Comparison of ENCODE assay signal across 8 cellular contexts in the genomic region with DNA sequence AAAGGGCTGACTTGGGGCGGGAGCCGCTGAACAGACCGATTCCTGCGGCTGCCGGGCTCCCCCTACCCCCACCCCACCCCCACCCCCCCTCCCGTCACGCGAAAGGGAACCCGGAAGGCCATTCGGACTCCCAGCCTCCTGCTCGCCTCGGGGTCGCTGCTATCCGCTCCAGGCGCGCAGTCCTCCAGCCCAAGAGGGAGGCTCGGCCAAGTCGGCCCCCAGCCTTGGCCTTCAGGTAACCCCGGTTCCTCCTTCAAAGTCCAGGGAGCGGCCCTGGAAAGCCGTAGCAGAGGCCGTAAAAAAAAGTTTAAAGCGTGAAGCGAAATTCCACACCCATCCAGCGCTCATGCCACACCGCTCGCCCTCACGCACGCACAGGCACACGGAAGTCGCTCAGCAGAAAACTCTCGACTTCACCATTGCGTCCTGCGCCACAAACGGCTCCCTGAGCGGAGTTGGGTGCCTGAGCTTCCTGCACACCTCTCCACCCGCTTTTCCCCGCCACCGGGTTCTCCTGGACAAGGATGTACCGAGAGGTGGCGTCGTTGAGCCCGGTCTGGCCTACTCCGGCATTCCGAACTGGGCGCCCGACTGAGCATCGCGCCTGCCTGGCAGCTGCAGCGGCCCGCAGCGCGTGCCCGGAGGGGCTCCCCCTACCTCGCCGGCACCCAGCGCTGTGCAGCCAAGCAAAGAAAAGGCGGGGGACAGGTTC. TPM values are rescaled to one million over a fixed set of nuclear protein-coding genes. Genes with fewer than 3 reads are reported as not detected.
A peak's percentile ranks its signal among the peaks of the same experiment; 100 is the strongest.
DNase-seq lines count a peak whose midpoint lies in the region; ATAC-seq and TF ChIP-seq lines count a peak whose summit lies in the region.

No MANE protein-coding gene starts in this region.

- H3K36me3 ChIP-seq in GM23248 (ENCODE audit: low read depth) (no peaks in the 10 kb centered on the region), breast epithelium (no peaks in the 10 kb centered on the region)

- intact Hi-C loops in breast epithelium (cut with DNase I; ENCODE audit: low total_unique reads): no loop called here

- H3K4me2 ChIP-seq in GM23248 (ENCODE audit: unreplicated experiment): no peak overlapping the region

- no peaks in the 10 kb centered on the region for H3K9me3 ChIP-seq in GM23248 (ENCODE audit: low read depth)
- H3K9me3 ChIP-seq in breast epithelium: no peaks in the 10 kb centered on the region

- no peaks in the 10 kb centered on the region for H3F3A ChIP-seq in GM23248 (ENCODE audit: insufficient read depth)

- TF ChIP-seq CTCF in 22Rv1 (IDR thresholded peaks at IDR 0.05) (peak; percentile 74), breast epithelium (IDR thresholded peaks at IDR 0.05) (no peak)

- H3K79me2 ChIP-seq in GM23248 (ENCODE audit: insufficient read depth): no peaks in the 10 kb centered on the region

- H2AFZ ChIP-seq in GM23248: peak overlapping the region; percentile 39; the same call in 1 of the 2 replicates

- H4K20me1 ChIP-seq in GM23248 (ENCODE audit: insufficient read depth): no peaks in the 10 kb centered on the region

- WGBS in GM23248 (ENCODE audit: low coverage in 1 of 2, low lambda C conversion rate in 2 of 2, missing lambda C conversion rate in 2 of 2), 2 experiments: 4 to 5% methylated on average over 51 to 55 of the region's 58 CpGs

- H3K27me3 ChIP-seq in GM23248 (replicated peaks; ENCODE audit: insufficient read depth): peaks cover 48% of the 10 kb centered on the region
- H3K27me3 ChIP-seq in breast epithelium: peaks cover 0 to 86% of the 10 kb centered on the region in 2 donors

- no peak overlapping the region for H3K27ac ChIP-seq in 22Rv1
- no peak overlapping the region for H3K27ac ChIP-seq in GM23248
- H3K27ac ChIP-seq in breast epithelium: no peak overlapping the region

- H3K9me2 ChIP-seq in GM23248 (ENCODE audit: insufficient read depth): no peaks in the 10 kb centered on the region

- ATAC-seq in left lobe of liver (peak; percentile 25), HG03025 (IDR thresholded peaks at IDR 0.05; ENCODE audit: low FRiP score, unreplicated experiment) (no peak)

- H3K4me1 ChIP-seq in GM23248 (ENCODE audit: insufficient read depth): no peaks in the 10 kb centered on the region
- H3K4me1 ChIP-seq in breast epithelium: peaks cover 3 to 7% of the 10 kb centered on the region in 2 donors

- DNase-seq in GM23248: peak; percentile 67
- DNase-seq in breast epithelium (ENCODE audit: low spot score in 2 of 2): no peak
- no peak for DNase-seq in left lobe of liver (ENCODE audit: low spot score)
- no peak for DNase-seq in amniotic stem cell (lab: John Stamatoyannopoulos, UW)
- DNase-seq in NOMO-1 (lab: John Stamatoyannopoulos, UW; ENCODE audit: unreplicated experiment in 2 of 2): no peak
- DNase-seq in COLO668 (lab: John Stamatoyannopoulos, UW; ENCODE audit: unreplicated experiment): no peak

- no peak for TF ChIP-seq POLR2A in breast epithelium (IDR thresholded peaks at IDR 0.05)

- in situ Hi-C loops in GM23248 (cut with MboI): no loop called here

- H3K4me3 ChIP-seq in GM23248 (peak overlapping the region; percentile 47), breast epithelium (peak overlapping the region; percentile 3 to 53 (median 28))

- H3K9ac ChIP-seq in GM23248: no peak overlapping the region

RNA-seq across cellular contexts. Expression of a gene that starts 1.4 kb away (rescaled TPM):
- not detected in 2 replicates for total RNA-seq in GM23248 (2014; rRNA removed; shearing (Covaris generic))
- not detected in 2 replicates for polyA plus RNA-seq in GM23248 (2016; fragmentation: Nextera tagmentation; extraction: Ambion mirVana)
- under 1 TPM in 2 of 3 donors, not detected in 1; under 0.01 to 0.16 TPM for total RNA-seq in breast epithelium
- not detected for total RNA-seq in left lobe of liver
